In genomic region chr4:86895692-86896488, GRCh38 we compare ENCODE assay signal across 8 cellular contexts. TPM values are rescaled to one million over a fixed set of nuclear protein-coding genes. Genes with fewer than 3 reads are reported as not detected.
A peak's percentile ranks its signal among the peaks of the same experiment; 100 is the strongest.
DNase-seq lines count a peak whose midpoint lies in the region; ATAC-seq, FAIRE-seq and TF ChIP-seq lines count a peak whose summit lies in the region.

No MANE protein-coding gene starts in this region.

- TF ChIP-seq EP300 in A549 (IDR thresholded peaks at IDR 0.05) (no peak), ovary (IDR thresholded peaks at IDR 0.05) (no peak)

- H3K27me3 ChIP-seq in ovary = no peaks in the 10 kb centered on the region

- intact Hi-C loops in ovary (cut with DNase I) = loop anchor here (2.0 to 10.0 kb wide), 4 partner anchors 301 to 401 kb away; partner anchors contain the start of gene PTPN13 (in 3 of the 4)

- DNase-seq in A549 (ENCODE audit: low read depth in 1 of 2, low spot score in 1 of 2) (peak; percentile 22 to 68), GM12865 (ENCODE audit: low read depth) (peak; percentile 76), NCI-H1694 treated with DMSO at 0.1 percent for 48 hours (lab: John Stamatoyannopoulos, UW) (peak; percentile 76), foreskin fibroblast (peak; percentile 54 to 83), ovary (no peak)

- POLR2A ChIA-PET in A549 (lab: Yijun Ruan, JAX) = no interaction called here

- CTCF ChIA-PET in A549 (lab: Yijun Ruan, JAX) = interaction anchor here (0.6 to 3.6 kb wide), 7 partner anchors 142 to 881 kb away, joined by 3 to 51 read pairs (median 6); no protein-coding TSS in a partner anchor

- TF ChIP-seq POLR2A in A549 (IDR thresholded peaks at IDR 0.05; ENCODE audit: low read length) = no peak
- TF ChIP-seq POLR2A in ovary (IDR thresholded peaks at IDR 0.05) = no peak

- 53% methylated on average over 6 of the region's 6 CpGs for WGBS in A549 (ENCODE audit: missing lambda C conversion rate)
- WGBS in ovary, 3 donors = 69 to 76% (median 71%) methylated on average over 6 of the region's 6 CpGs

- ATAC-seq in A549 (peak; percentile 16 to 37; a peak in 2 of 6 replicates), HG02798 (IDR thresholded peaks at IDR 0.05; ENCODE audit: poor library complexity, unreplicated experiment) (peak; percentile 58), HG03095 (IDR thresholded peaks at IDR 0.05; ENCODE audit: unreplicated experiment) (no peak)

- H3K9me3 ChIP-seq in A549 (no peaks in the 10 kb centered on the region), ovary (no peaks in the 10 kb centered on the region)

- H3K4me2 ChIP-seq in A549 = no peak overlapping the region

- H3K27ac ChIP-seq in A549 (no peak overlapping the region), ovary (no peak overlapping the region)

- peak; percentile 77 for TF ChIP-seq CTCF in A549 (IDR thresholded peaks at IDR 0.05)
- TF ChIP-seq CTCF in GM12865 (IDR thresholded peaks at IDR 0.05; ENCODE audit: insufficient read depth, low read depth, low read length, missing control alignments) = peak; percentile 56
- TF ChIP-seq CTCF in foreskin fibroblast (IDR thresholded peaks at IDR 0.05; ENCODE audit: low read depth, low read length) = peak; percentile 53
- peak; percentile 58 to 78 (median 71) for TF ChIP-seq CTCF in ovary (IDR thresholded peaks at IDR 0.05)

- peak; percentile 32 for FAIRE-seq in A549 (lab: Jason Lieb, UNC)
- peak; percentile 93 for FAIRE-seq in TTC549 (lab: Jason Lieb, UNC)

- TF ChIP-seq RAD21 in A549 (conservative IDR thresholded peaks at IDR 0.05 in 1 of 2, IDR thresholded peaks at IDR 0.05 in 1 of 2) = peak; percentile 85

- no peaks in the 10 kb centered on the region for H3K36me3 ChIP-seq in ovary

- H3K4me1 ChIP-seq in A549 (peaks cover 5% of the 10 kb centered on the region; the same call in 2 of the 3 replicates), ovary (ENCODE audit: insufficient read depth) (no peaks in the 10 kb centered on the region)

- H3K4me3 ChIP-seq in A549 (no peak overlapping the region), GM12865 (ENCODE audit: low read depth, low read length) (no peak overlapping the region), foreskin fibroblast (ENCODE audit: low read depth in 1 of 2, low read length in 2 of 2) (no peak overlapping the region), ovary (no peak overlapping the region)

TF ChIP-seq in A549, 52 proteins besides CTCF, POLR2A, EP300 and RAD21:
- TF ChIP-seq HMGXB4 (CRISPR knock-in tag; IDR thresholded peaks at IDR 0.05; ENCODE audit: borderline replicate concordance) (no peak), SMC3 (IDR thresholded peaks at IDR 0.05) (peak; percentile 82)

RNA-seq across cellular contexts. Expression of gene C4orf36, which starts 3.7 kb away (rescaled TPM):
- polyA plus RNA-seq in A549 (2011; rRNA removed) (1.5 and 1.9 TPM in 2 replicates), A549 (2017; fragmentation: RNase III; extraction: RNeasy Plus Mini Kit Qiagen cat#74134 plus additional on column Dnase treatment) (1.5 to 2.9 TPM (median 2.5 TPM) in 3 replicates), ovary (1 to 10 TPM; 1.4 to 1.6 TPM)
- polyA plus RNA-seq in A549 (2012; cell fraction: cytosol; rRNA removed) = 0.98 and 1.4 TPM in 2 replicates
- 0.29 and 0.39 TPM in 2 replicates for polyA plus RNA-seq in A549 (2012; cell fraction: nucleus; rRNA removed)
- polyA minus RNA-seq in A549 (2011; rRNA and poly(A)+ RNA removed) = 0.74 TPM in 1 of 2 replicates, not detected in the other
- total RNA-seq in ovary = 1 to 10 TPM in 4 of 7 donors, under 1 TPM in 1, not detected in 2; 0.74 to 4.3 (median 2.0) TPM

RNA-seq across cellular contexts. Expression of gene AFF1, which starts 38.9 kb away (rescaled TPM):
- polyA plus RNA-seq in A549 (2011; rRNA removed) = 15.4 and 29.8 TPM in 2 replicates
- 4.5 and 5.5 TPM in 2 replicates for polyA plus RNA-seq in A549 (2012; cell fraction: cytosol; rRNA removed)
- polyA plus RNA-seq in A549 (2012; cell fraction: nucleus; rRNA removed) = 3.8 and 7.8 TPM in 2 replicates
- 11.3 to 13.7 TPM (median 12.2 TPM) in 3 replicates for polyA plus RNA-seq in A549 (2017; fragmentation: RNase III; extraction: RNeasy Plus Mini Kit Qiagen cat#74134 plus additional on column Dnase treatment)
- polyA minus RNA-seq in A549 (2011; rRNA and poly(A)+ RNA removed) = 55.6 and 59.6 TPM in 2 replicates
- 100 to 1,000 TPM in 1 of 7 donors, 10 to 100 TPM in 6; 56.8 to 107 (median 82.5) TPM for total RNA-seq in ovary
- 10 to 100 TPM; 26.0 to 44.6 TPM for polyA plus RNA-seq in ovary

RNA-seq across cellular contexts. Expression of gene SLC10A6, which starts 46.7 kb away (rescaled TPM):
- not detected in 2 replicates for polyA plus RNA-seq in A549 (2011; rRNA removed)
- polyA plus RNA-seq in A549 (2012; cell fraction: cytosol; rRNA removed) = not detected in 2 replicates
- polyA plus RNA-seq in A549 (2012; cell fraction: nucleus; rRNA removed) = not detected in 2 replicates
- not detected in 3 replicates for polyA plus RNA-seq in A549 (2017; fragmentation: RNase III; extraction: RNeasy Plus Mini Kit Qiagen cat#74134 plus additional on column Dnase treatment)
- not detected in 2 replicates for polyA minus RNA-seq in A549 (2011; rRNA and poly(A)+ RNA removed)
- under 1 TPM in 3 of 7 donors, not detected in 4; 0.25 to 0.36 (median 0.27) TPM for total RNA-seq in ovary
- polyA plus RNA-seq in ovary = under 1 TPM; 0.05 to 0.72 TPM

Comparison
In these comparisons a context has a peak if more than half of its experiments do, and no peak if none do; other contexts are left out.
1. DNase-seq: peak in A549 (2 of 2), GM12865 (single experiment), NCI-H1694 treated with DMSO at 0.1 percent for 48 hours (single experiment) and foreskin fibroblast (2 of 2); none in ovary (0 of 5).
2. Peak in every context shown above with its lines, with median percentiles within 50 percentile points of each other: CTCF ChIP-seq.